Comparison of ENCODE assay signal across 8 cellular contexts in the genomic region with DNA sequence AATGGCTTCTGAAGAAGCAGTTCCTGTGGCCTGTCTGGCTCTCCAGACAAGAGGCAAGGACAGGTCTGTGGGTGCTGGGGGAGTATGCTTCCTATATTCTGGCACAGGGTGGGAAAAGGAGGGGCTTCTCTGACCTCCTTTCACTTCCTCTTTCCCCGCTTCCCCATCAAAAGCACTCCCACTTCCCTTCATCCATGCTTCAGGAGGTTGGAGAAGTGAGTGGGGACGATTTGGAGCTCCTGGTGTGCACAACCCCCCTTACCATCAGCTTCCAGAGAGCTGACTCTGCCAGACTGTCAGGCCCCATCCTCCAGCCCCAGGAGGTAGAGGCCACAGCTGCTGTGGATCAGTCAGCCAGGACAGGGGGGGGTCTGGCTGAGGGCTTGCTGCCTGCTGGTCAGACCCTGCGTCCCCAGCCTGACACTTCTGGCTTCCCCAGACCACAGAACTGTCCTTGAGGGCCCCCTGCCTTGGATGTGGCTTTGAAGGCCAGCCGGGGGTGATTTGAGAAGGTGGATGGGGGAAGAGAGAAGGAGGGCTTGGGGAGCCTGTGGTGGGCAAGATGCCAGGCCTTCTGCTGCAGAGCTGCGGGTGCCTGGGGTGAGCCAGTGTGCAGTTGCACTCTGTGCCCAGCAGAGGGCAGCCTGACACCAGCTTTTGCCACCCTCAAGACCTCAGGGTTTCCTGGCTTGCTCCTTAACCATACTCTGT. TPM values are rescaled to one million over a fixed set of nuclear protein-coding genes. Genes with fewer than 3 reads are reported as not detected.
DNase-seq lines count a peak whose midpoint lies in the region; ATAC-seq and TF ChIP-seq lines count a peak whose summit lies in the region.

No MANE protein-coding gene starts in this region.

- no peak overlapping the region for H3K27ac Mint-ChIP-seq in activated T-helper 17 cell treated with anti-CD3 and anti-CD28 coated beads, Interleukin-2, amount 50 U/mL, for 72 hours
- no peak overlapping the region for H3K27ac Mint-ChIP-seq in nephron progenitor cell
- no peak overlapping the region for H3K27ac Mint-ChIP-seq in stimulated activated naive B cell treated with anti-CD40 and anti-IgM and Interleukin-4, amounts not matched to agents 10 μg/mL and 1 μg/mL and 100 μg/mL, for 72 hours

- H3K36me3 Mint-ChIP-seq in activated T-helper 17 cell treated with anti-CD3 and anti-CD28 coated beads, Interleukin-2, amount 50 U/mL, for 72 hours (ENCODE audit: low read depth), result peaks cover 29% of the 10 kb centered on the region
- peaks cover 17% of the 10 kb centered on the region for H3K36me3 Mint-ChIP-seq in nephron progenitor cell (ENCODE audit: low read depth)
- H3K36me3 Mint-ChIP-seq in stimulated activated naive B cell treated with anti-CD40 and anti-IgM and Interleukin-4, amounts not matched to agents 10 μg/mL and 1 μg/mL and 100 μg/mL, for 72 hours, result peaks cover 5 to 49% of the 10 kb centered on the region in 2 donors

- peak; percentile 93 for DNase-seq in GM03348 (ENCODE audit: low spot score)
- DNase-seq in Kasumi-1 (lab: John Stamatoyannopoulos, UW), result peak; percentile 87 to 92
- DNase-seq in RPMI8226, result peak; percentile 88
- DNase-seq in fibroblast of mammary gland (ENCODE audit: low read depth), result peak; percentile 92
- DNase-seq in nephron progenitor cell, result peak; percentile 83
- DNase-seq in stimulated activated naive B cell treated with anti-CD40 and anti-IgM and Interleukin-4, amounts not matched to agents 10 μg/mL and 1 μg/mL and 100 μg/mL, for 72 hours, result peak; percentile 62

- H3K4me3 Mint-ChIP-seq in activated T-helper 17 cell treated with anti-CD3 and anti-CD28 coated beads, Interleukin-2, amount 50 U/mL, for 72 hours, result no peak overlapping the region
- H3K4me3 Mint-ChIP-seq in nephron progenitor cell, result no peak overlapping the region
- H3K4me3 Mint-ChIP-seq in stimulated activated naive B cell treated with anti-CD40 and anti-IgM and Interleukin-4, amounts not matched to agents 10 μg/mL and 1 μg/mL and 100 μg/mL, for 72 hours, result no peak overlapping the region

- no peaks in the 10 kb centered on the region for H3K4me1 Mint-ChIP-seq in activated T-helper 17 cell treated with anti-CD3 and anti-CD28 coated beads, Interleukin-2, amount 50 U/mL, for 72 hours
- peaks cover 47% of the 10 kb centered on the region for H3K4me1 Mint-ChIP-seq in nephron progenitor cell
- H3K4me1 Mint-ChIP-seq in stimulated activated naive B cell treated with anti-CD40 and anti-IgM and Interleukin-4, amounts not matched to agents 10 μg/mL and 1 μg/mL and 100 μg/mL, for 72 hours, result peaks cover 6 to 10% of the 10 kb centered on the region in 2 donors

- no peaks in the 10 kb centered on the region for H3K9me3 Mint-ChIP-seq in activated T-helper 17 cell treated with anti-CD3 and anti-CD28 coated beads, Interleukin-2, amount 50 U/mL, for 72 hours
- no peaks in the 10 kb centered on the region for H3K9me3 Mint-ChIP-seq in nephron progenitor cell
- H3K9me3 Mint-ChIP-seq in stimulated activated naive B cell treated with anti-CD40 and anti-IgM and Interleukin-4, amounts not matched to agents 10 μg/mL and 1 μg/mL and 100 μg/mL, for 72 hours, result no peaks in the 10 kb centered on the region

- peak; percentile 97 for TF ChIP-seq CTCF in fibroblast of mammary gland (conservative IDR thresholded peaks at IDR 0.05; ENCODE audit: control insufficient read depth, insufficient read depth, low read depth, low read length)
- TF ChIP-seq CTCF in nephron progenitor cell (IDR thresholded peaks at IDR 0.05), result peak; percentile 98

- H3K27me3 Mint-ChIP-seq in activated T-helper 17 cell treated with anti-CD3 and anti-CD28 coated beads, Interleukin-2, amount 50 U/mL, for 72 hours, result no peaks in the 10 kb centered on the region
- H3K27me3 Mint-ChIP-seq in nephron progenitor cell (ENCODE audit: low read depth, poor library complexity), result no peaks in the 10 kb centered on the region
- H3K27me3 Mint-ChIP-seq in stimulated activated naive B cell treated with anti-CD40 and anti-IgM and Interleukin-4, amounts not matched to agents 10 μg/mL and 1 μg/mL and 100 μg/mL, for 72 hours, result no peaks in the 10 kb centered on the region

- H3K4me3 ChIP-seq in fibroblast of mammary gland (ENCODE audit: control insufficient read depth, low read depth, low read length), result no peak overlapping the region

- peak; percentile 92 for ATAC-seq in activated T-helper 17 cell treated with anti-CD3 and anti-CD28 coated beads, Interleukin-2, amount 50 U/mL, for 72 hours (replicated peaks)
- ATAC-seq in stimulated activated naive B cell treated with anti-CD40 and anti-IgM and Interleukin-4, amounts not matched to agents 10 μg/mL and 1 μg/mL and 100 μg/mL, for 72 hours (replicated peaks), result peak; percentile 91 to 92
- ATAC-seq in HG03342 (IDR thresholded peaks at IDR 0.05; ENCODE audit: unreplicated experiment), result no peak

RNA-seq across cellular contexts. Expression of gene TMEM222, which starts 21.5 kb away (rescaled TPM):
- 10 to 100 TPM; 29.0 to 39.6 TPM for total RNA-seq in activated T-helper 17 cell treated with anti-CD3 and anti-CD28 coated beads, Interleukin-2, amount 50 U/mL, for 72 hours

RNA-seq across cellular contexts. Expression of gene SYTL1, which starts 41.3 kb away (rescaled TPM):
- total RNA-seq in activated T-helper 17 cell treated with anti-CD3 and anti-CD28 coated beads, Interleukin-2, amount 50 U/mL, for 72 hours, result 10 to 100 TPM; 26.0 to 43.4 TPM
